In the genomic region with DNA sequence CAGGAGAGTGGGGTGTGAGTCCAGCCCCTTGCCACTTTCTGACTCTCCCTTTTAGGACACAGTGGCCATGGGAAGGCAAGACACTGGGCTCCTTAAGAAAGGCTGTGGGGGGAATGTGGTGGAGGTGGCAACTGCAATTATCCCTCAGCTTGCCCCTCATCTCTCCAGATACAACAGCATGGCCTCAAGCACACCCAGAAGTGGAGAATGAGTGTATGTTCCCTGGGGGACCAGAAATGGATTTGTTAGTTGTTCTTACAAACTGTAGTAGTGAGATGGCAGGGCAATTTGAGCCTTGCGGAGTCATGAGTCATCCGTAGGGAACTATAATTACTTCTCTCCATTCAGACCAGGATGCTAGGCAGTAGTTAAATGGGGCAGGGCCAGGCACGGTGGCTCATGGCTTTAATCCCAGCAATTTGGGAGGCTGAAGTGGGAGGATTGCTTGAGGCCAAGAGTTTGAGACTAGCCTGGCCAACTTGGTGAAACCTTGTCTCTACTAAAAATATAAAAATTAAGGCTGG, we compare ENCODE assay signal across 14 cellular contexts. TPM values are rescaled to one million over a fixed set of nuclear protein-coding genes. Genes with fewer than 3 reads are reported as not detected.
DNase-seq lines count a peak whose midpoint lies in the region; ATAC-seq and TF ChIP-seq lines count a peak whose summit lies in the region.
"Had no signal": no experiment of that assay in that cellular context is flagged by ENCODE, and none has a peak within 500 bp of the region (broad histone marks: within the 10 kb centered on the region; RNA-seq: fewer than 3 reads in every experiment).

No MANE protein-coding gene starts in this region.

- no peak overlapping the region for H3K4me3 Mint-ChIP-seq in chondrocyte (ENCODE audit: unreplicated experiment)
- H3K4me3 Mint-ChIP-seq: CD4-positive, CD25-positive, alpha-beta regulatory T cell had no signal

- ATAC-seq in GM21529 (IDR thresholded peaks at IDR 0.05; ENCODE audit: unreplicated experiment), result no peak
- ATAC-seq: psoas muscle had no signal

- H3K36me3 Mint-ChIP-seq in chondrocyte (ENCODE audit: low read depth), result no peaks in the 10 kb centered on the region
- H3K36me3 Mint-ChIP-seq: CD4-positive, CD25-positive, alpha-beta regulatory T cell had no signal

- H3K4me3 ChIP-seq in skeletal muscle cell (ENCODE audit: low read depth, low read length), result no peak overlapping the region
- H3K4me3 ChIP-seq: psoas muscle, SK-N-MC had no signal

- H3K4me1 Mint-ChIP-seq in chondrocyte (ENCODE audit: low read depth), result peaks cover 25% of the 10 kb centered on the region

- H3K27me3 Mint-ChIP-seq in chondrocyte (ENCODE audit: low read depth), result peaks cover 7% of the 10 kb centered on the region

- no peak for TF ChIP-seq CTCF in chondrocyte (IDR thresholded peaks at IDR 0.05)

- H3K9me3 Mint-ChIP-seq in chondrocyte (ENCODE audit: low read depth), result no peaks in the 10 kb centered on the region
- H3K9me3 Mint-ChIP-seq: CD4-positive, CD25-positive, alpha-beta regulatory T cell had no signal

- H3K27ac Mint-ChIP-seq in chondrocyte (ENCODE audit: unreplicated experiment), result peak overlapping the region; percentile 9

- DNase-seq in NCI-H748 (lab: John Stamatoyannopoulos, UW; ENCODE audit: unreplicated experiment), result peak; percentile 41
- DNase-seq in NCI-H748 treated with DMSO at 0.1 percent for 48 hours (lab: John Stamatoyannopoulos, UW), result no peak
- peak; percentile 51 for DNase-seq in NCI-H2107 (lab: John Stamatoyannopoulos, UW)
- no peak for DNase-seq in chondrocyte (ENCODE audit: low spot score)
- peak; percentile 80 for DNase-seq in skeletal muscle cell (ENCODE audit: low read depth)
- DNase-seq in activated naive CD4-positive, alpha-beta T cell treated with Interleukin-2 at 50 U/mL for 16 hours, result no peak
- no peak for DNase-seq in C1 segment of cervical spinal cord (lab: John Stamatoyannopoulos, UW)
- DNase-seq: activated effector memory CD4-positive, alpha-beta T cell treated with anti-CD3 and anti-CD28 coated beads, Interleukin-2, amount 50 U/mL, for 16 hours; CD4-positive, CD25-positive, alpha-beta regulatory T cell; hippocampal formation; psoas muscle had no signal

RNA-seq across cellular contexts. Expression of gene CXCL17, which starts 25.6 kb away (rescaled TPM):
- total RNA-seq in chondrocyte, result not detected in 3 replicates
- total RNA-seq: CD4-positive, CD25-positive, alpha-beta regulatory T cell; psoas muscle; subcutaneous adipose tissue had no signal

RNA-seq across cellular contexts. Expression of gene LIPE, which starts 41.1 kb away (rescaled TPM):
- total RNA-seq in chondrocyte, result 3.6 to 3.9 TPM (median 3.8 TPM) in 3 replicates

RNA-seq across cellular contexts. Expression of gene CEACAM1, which starts 59.9 kb away (rescaled TPM):
- not detected in 3 replicates for total RNA-seq in chondrocyte

Comparison
In these comparisons a context has a peak if more than half of its experiments do, and no peak if none do; other contexts are left out.
1. DNase-seq: peak in NCI-H748 (single experiment), NCI-H2107 (single experiment) and skeletal muscle cell (single experiment); none in NCI-H748 treated with DMSO at 0.1 percent for 48 hours (single experiment), chondrocyte (single experiment), activated naive CD4-positive, alpha-beta T cell treated with Interleukin-2 at 50 U/mL for 16 hours (single experiment) and C1 segment of cervical spinal cord (0 of 14).